1 cellular context compared by ENCODE assay signal in genomic region chr9:81687521-81688261, GRCh38.
TF ChIP-seq lines count a peak whose summit lies in the region.

No MANE protein-coding gene starts in this region.

TF ChIP-seq in HEK293, 187 proteins besides CTCF, POLR2A, EP300 and RAD21 (continued from another document):
- TF ChIP-seq ZXDB (tag by site-specific recombination; IDR thresholded peaks at IDR 0.05) (peak; percentile 15; the same call in 1 of the 2 replicates), ZNF768 (tag by site-specific recombination; IDR thresholded peaks at IDR 0.05) (no peak), ZNF624 (tag by site-specific recombination; IDR thresholded peaks at IDR 0.05) (no peak), ZBTB48 (tag by site-specific recombination; IDR thresholded peaks at IDR 0.05) (no peak), ZNF24 (tag by site-specific recombination; IDR thresholded peaks at IDR 0.05) (no peak), ZBTB20 (tag by site-specific recombination; IDR thresholded peaks at IDR 0.05) (peak; percentile 53; the same call in 1 of the 2 replicates), GLIS1 (tag by site-specific recombination; IDR thresholded peaks at IDR 0.05) (peak; percentile 55), ATF2 (tag by site-specific recombination; IDR thresholded peaks at IDR 0.05; ENCODE audit: low read depth) (no peak), KLF7 (tag by site-specific recombination; IDR thresholded peaks at IDR 0.05; ENCODE audit: borderline replicate concordance) (no peak), ZNF549 (tag by site-specific recombination; IDR thresholded peaks at IDR 0.05) (no peak), ZNF580 (tag by site-specific recombination; IDR thresholded peaks at IDR 0.05) (no peak), ZNF140 (tag by site-specific recombination; IDR thresholded peaks at IDR 0.05) (no peak), SETDB1 (IDR thresholded peaks at IDR 0.05; ENCODE audit: insufficient read length, low read length) (no peak), ZSCAN23 (tag by site-specific recombination; IDR thresholded peaks at IDR 0.05) (no peak), ZNF48 (tag by site-specific recombination; IDR thresholded peaks at IDR 0.05) (no peak), ZIC2 (tag by site-specific recombination; IDR thresholded peaks at IDR 0.05) (peak; percentile 28; the same call in 1 of the 2 replicates), ZNF501 (tag by site-specific recombination; IDR thresholded peaks at IDR 0.05) (no peak), ZNF596 (tag by site-specific recombination; IDR thresholded peaks at IDR 0.05) (no peak), ZSCAN18 (tag by site-specific recombination; IDR thresholded peaks at IDR 0.05) (no peak), ZNF248 (tag by site-specific recombination; IDR thresholded peaks at IDR 0.05) (no peak), PRDM1 (tag by site-specific recombination; IDR thresholded peaks at IDR 0.05) (no peak), PBX3 (CRISPR knock-in tag; IDR thresholded peaks at IDR 0.05) (no peak), ZNF23 (tag by site-specific recombination; IDR thresholded peaks at IDR 0.05; ENCODE audit: borderline replicate concordance) (no peak), ZNF121 (tag by site-specific recombination; IDR thresholded peaks at IDR 0.05) (no peak), SP2 (tag by site-specific recombination; IDR thresholded peaks at IDR 0.05) (no peak), GLIS2 (tag by site-specific recombination; IDR thresholded peaks at IDR 0.05) (peak; percentile 68; the same call in 1 of the 2 replicates), ZNF426 (tag by site-specific recombination; IDR thresholded peaks at IDR 0.05) (no peak), HOXA7 (CRISPR knock-in tag; IDR thresholded peaks at IDR 0.05; ENCODE audit: borderline replicate concordance) (no peak)
- TF ChIP-seq, protein P1, sequence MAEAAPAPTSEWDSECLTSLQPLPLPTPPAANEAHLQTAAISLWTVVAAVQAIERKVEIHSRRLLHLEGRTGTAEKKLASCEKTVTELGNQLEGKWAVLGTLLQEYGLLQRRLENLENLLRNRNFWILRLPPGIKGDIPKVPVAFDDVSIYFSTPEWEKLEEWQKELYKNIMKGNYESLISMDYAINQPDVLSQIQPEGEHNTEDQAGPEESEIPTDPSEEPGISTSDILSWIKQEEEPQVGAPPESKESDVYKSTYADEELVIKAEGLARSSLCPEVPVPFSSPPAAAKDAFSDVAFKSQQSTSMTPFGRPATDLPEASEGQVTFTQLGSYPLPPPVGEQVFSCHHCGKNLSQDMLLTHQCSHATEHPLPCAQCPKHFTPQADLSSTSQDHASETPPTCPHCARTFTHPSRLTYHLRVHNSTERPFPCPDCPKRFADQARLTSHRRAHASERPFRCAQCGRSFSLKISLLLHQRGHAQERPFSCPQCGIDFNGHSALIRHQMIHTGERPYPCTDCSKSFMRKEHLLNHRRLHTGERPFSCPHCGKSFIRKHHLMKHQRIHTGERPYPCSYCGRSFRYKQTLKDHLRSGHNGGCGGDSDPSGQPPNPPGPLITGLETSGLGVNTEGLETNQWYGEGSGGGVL (tag by site-specific recombination; IDR thresholded peaks at IDR 0.05): peak; percentile 52
- TF ChIP-seq, protein P2, sequence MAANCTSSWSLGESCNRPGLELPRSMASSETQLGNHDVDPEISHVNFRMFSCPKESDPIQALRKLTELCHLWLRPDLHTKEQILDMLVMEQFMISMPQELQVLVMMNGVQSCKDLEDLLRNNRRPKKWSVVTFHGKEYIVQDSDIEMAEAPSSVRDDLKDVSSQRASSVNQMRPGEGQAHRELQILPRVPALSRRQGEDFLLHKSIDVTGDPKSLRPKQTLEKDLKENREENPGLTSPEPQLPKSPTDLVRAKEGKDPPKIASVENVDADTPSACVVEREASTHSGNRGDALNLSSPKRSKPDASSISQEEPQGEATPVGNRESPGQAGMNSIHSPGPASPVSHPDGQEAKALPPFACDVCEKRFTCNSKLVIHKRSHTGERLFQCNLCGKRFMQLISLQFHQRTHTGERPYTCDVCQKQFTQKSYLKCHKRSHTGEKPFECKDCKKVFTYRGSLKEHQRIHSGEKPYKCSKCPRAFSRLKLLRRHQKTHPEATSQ (tag by site-specific recombination; IDR thresholded peaks at IDR 0.05): no peak
- TF ChIP-seq, protein P3, sequence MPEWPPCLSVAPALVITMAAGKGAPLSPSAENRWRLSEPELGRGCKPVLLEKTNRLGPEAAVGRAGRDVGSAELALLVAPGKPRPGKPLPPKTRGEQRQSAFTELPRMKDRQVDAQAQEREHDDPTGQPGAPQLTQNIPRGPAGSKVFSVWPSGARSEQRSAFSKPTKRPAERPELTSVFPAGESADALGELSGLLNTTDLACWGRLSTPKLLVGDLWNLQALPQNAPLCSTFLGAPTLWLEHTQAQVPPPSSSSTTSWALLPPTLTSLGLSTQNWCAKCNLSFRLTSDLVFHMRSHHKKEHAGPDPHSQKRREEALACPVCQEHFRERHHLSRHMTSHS (tag by site-specific recombination; IDR thresholded peaks at IDR 0.05): no peak
